9 cellular contexts compared by ENCODE assay signal in the genomic region with DNA sequence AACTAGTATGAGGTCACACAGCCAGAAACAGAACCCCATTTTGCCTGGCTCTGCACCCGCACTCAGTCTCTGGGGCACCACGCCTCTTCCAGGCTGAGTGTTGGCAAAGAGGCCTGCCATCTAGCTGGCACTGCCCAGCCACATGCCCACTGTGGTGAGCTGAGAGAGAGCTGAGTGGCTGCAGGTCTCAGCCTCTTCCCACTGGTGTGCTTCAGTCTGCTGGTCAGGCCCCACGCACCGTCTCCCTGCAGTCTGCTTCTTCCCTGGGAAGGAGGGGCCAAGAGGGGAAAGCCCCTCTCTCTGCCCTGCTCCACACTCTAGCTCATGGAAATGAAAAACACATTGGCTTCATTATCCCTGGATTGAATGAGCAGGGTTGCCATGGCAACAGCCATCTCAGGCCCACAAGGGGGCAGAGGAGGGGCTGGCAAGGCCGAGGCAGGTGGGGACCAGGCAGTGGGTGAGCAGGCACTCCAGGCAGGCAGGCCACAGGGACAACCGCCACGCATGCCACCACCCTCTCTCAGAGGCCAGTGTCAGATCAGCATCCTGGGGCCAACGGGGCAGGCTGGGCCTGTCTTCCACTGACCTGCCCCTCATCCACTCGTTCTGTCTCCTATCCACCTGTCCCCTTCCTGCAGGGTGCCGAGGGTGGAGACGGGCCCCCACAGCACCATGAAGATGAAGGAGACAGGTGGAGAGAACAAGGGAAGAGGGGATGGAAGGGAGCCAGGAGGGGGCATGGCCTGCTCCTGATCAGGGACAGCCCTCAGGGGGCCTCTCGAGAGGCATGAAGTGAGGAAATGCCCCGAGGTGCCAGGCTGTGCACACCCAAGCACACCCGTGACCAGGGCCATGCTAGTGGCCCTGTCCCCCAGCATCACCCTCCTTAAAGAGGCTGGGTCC.
DNase-seq lines count a peak whose midpoint lies in the region; ATAC-seq, FAIRE-seq and TF ChIP-seq lines count a peak whose summit lies in the region.
"Had no signal": no experiment of that assay in that cellular context is flagged by ENCODE, and none has a peak within 500 bp of the region (broad histone marks: within the 10 kb centered on the region; RNA-seq: fewer than 3 reads in every experiment).

No MANE protein-coding gene starts in this region.

- no peak for TF ChIP-seq RAD21 in GM12878 (IDR thresholded peaks at IDR 0.05; ENCODE audit: insufficient read depth, low read depth, low read length)

- in situ Hi-C loops in GM12878 (cut with MboI): no loop called here

- H2AFZ ChIP-seq in GM12878 (ENCODE audit: control insufficient read depth, low read depth, low read length): no peak overlapping the region

- CTCF ChIA-PET in GM12878 (lab: Yijun Ruan, JAX): interaction anchor here (0.7 kb wide), 1 partner anchor 81 kb away, joined by 3 read pairs; no protein-coding TSS in a partner anchor

- no peak overlapping the region for H3K4me3 Mint-ChIP-seq in naive thymus-derived CD8-positive, alpha-beta T cell

- TF ChIP-seq EP300 in GM12878 (IDR thresholded peaks at IDR 0.05; ENCODE audit: borderline replicate concordance in 1 of 2, control insufficient read depth in 1 of 2, low read depth in 2 of 2, low read length in 2 of 2): no peak

- ATAC-seq in GM12878 (no peak), GM19035 (IDR thresholded peaks at IDR 0.05; ENCODE audit: unreplicated experiment) (no peak)
- ATAC-seq in naive thymus-derived CD8-positive, alpha-beta T cell: no peak

- H3K27me3 Mint-ChIP-seq in naive thymus-derived CD8-positive, alpha-beta T cell: no peaks in the 10 kb centered on the region

- TF ChIP-seq POLR2A in GM12878 (IDR thresholded peaks at IDR 0.05; ENCODE audit: low read depth, low read length): no peak

- no peaks in the 10 kb centered on the region for H3K27me3 ChIP-seq in GM12878 (replicated peaks in 1 of 2; ENCODE audit: control insufficient read depth in 2 of 2, insufficient read depth in 2 of 2, low read length in 1 of 2)

- SMC1A ChIA-PET in GM12878 (lab: Charles Lee; ENCODE audit: uncharacterized antibody, unreplicated experiment): no interaction called here

- intact Hi-C loops in GM12878 (cut with micrococcal nuclease; ENCODE audit: unreplicated experiment): loop anchor here (5.0 kb wide), 1 partner anchor 112 kb away; a partner anchor contains a TSS

- no peaks in the 10 kb centered on the region for H3K9me3 Mint-ChIP-seq in naive thymus-derived CD8-positive, alpha-beta T cell

- peaks cover 0 to 17% (median 2%) of the 10 kb centered on the region in 4 donors for H3K4me1 Mint-ChIP-seq in naive thymus-derived CD8-positive, alpha-beta T cell

- no TSS peak for BruUV-seq in GM12878 (replicated peaks; lab: Mats Ljungman, UMichigan)

- no peaks in the 10 kb centered on the region for H3K79me2 ChIP-seq in GM12878 (ENCODE audit: control insufficient read depth, insufficient read depth, low read length)

- WGBS in GM12878 (ENCODE audit: insufficient coverage, insufficient replicate concordance, low lambda C conversion rate, missing lambda C conversion rate): 54% methylated on average over 14 of the region's 14 CpGs
- 80 to 84% methylated on average over 10 to 11 of the region's 14 CpGs for WGBS in mesodermal cell (ENCODE audit: insufficient coverage in 2 of 2), 2 experiments

- H3K9me3 ChIP-seq in GM12878 (replicated peaks; ENCODE audit: control insufficient read depth, insufficient read depth, low read length): no peaks in the 10 kb centered on the region
- no peaks in the 10 kb centered on the region for H3K9me3 ChIP-seq in mesodermal cell (ENCODE audit: control insufficient read depth, low read length)

- DNase-seq in AG10803 (ENCODE audit: low read depth): no peak
- DNase-seq in NAMALWA (ENCODE audit: low spot score): peak; percentile 26
- no peak for DNase-seq in GM12878 (ENCODE audit: low read depth, low spot score)
- no peak for DNase-seq in activated naive CD4-positive, alpha-beta T cell (lab: John Stamatoyannopoulos, UW)
- no peak for DNase-seq in naive thymus-derived CD8-positive, alpha-beta T cell
- no peak for DNase-seq in 8988T

- H3K9ac ChIP-seq in GM12878 (ENCODE audit: control insufficient read depth, insufficient read depth, low read length): no peak overlapping the region

- no peaks in the 10 kb centered on the region for H4K20me1 ChIP-seq in GM12878 (ENCODE audit: control insufficient read depth, insufficient read depth)

- H3K27ac ChIP-seq in GM12878 (ENCODE audit: control insufficient read depth, insufficient read depth): no peak overlapping the region
- H3K27ac ChIP-seq in mesodermal cell (ENCODE audit: low read depth, low read length, severe bottlenecking): peak overlapping the region; percentile 91
- H3K27ac ChIP-seq: epithelial cell of prostate had no signal

- no peaks in the 10 kb centered on the region for H3K36me3 Mint-ChIP-seq in naive thymus-derived CD8-positive, alpha-beta T cell

- H3K36me3 ChIP-seq in GM12878 (ENCODE audit: control insufficient read depth in 2 of 2, insufficient read depth in 2 of 2, low read length in 1 of 2) (no peaks in the 10 kb centered on the region), mesodermal cell (ENCODE audit: control insufficient read depth, insufficient read depth, low read length) (peaks cover 38% of the 10 kb centered on the region)

- RAD21 ChIA-PET in GM12878 (lab: Charles Lee; ENCODE audit: unreplicated experiment): no interaction called here

- H3K4me3 ChIP-seq in AG10803 (ENCODE audit: low read length) (no peak overlapping the region), GM12878 (no peak overlapping the region), mesodermal cell (ENCODE audit: extremely low read depth, insufficient read depth, low read length, poor library complexity, severe bottlenecking) (no peak overlapping the region)

- no peak overlapping the region for H3K4me2 ChIP-seq in GM12878 (ENCODE audit: control insufficient read depth, insufficient read depth)

- no peak for FAIRE-seq in GM12878 (lab: Jason Lieb, UNC)

- no peak overlapping the region for H3K27ac Mint-ChIP-seq in naive thymus-derived CD8-positive, alpha-beta T cell

- H3K4me1 ChIP-seq in GM12878 (ENCODE audit: control insufficient read depth, insufficient read depth, low read length) (peaks cover 8% of the 10 kb centered on the region), mesodermal cell (ENCODE audit: control insufficient read depth, insufficient read depth, low read length, poor library complexity, severe bottlenecking) (peaks cover 88% of the 10 kb centered on the region)

- POLR2A ChIA-PET in GM12878 (lab: Charles Lee): no interaction called here
- POLR2A ChIA-PET in naive thymus-derived CD8-positive, alpha-beta T cell (lab: Charles Lee): no interaction called here

- peak; percentile 19; the same call in 1 of the 2 replicates for TF ChIP-seq CTCF in AG10803 (conservative IDR thresholded peaks at IDR 0.05; ENCODE audit: low read length)
- TF ChIP-seq CTCF in GM12878 (IDR thresholded peaks at IDR 0.05 in 2 of 3, conservative IDR thresholded peaks at IDR 0.05 in 1 of 3; ENCODE audit: control insufficient read depth in 2 of 3, extremely low read depth in 1 of 3, insufficient read depth in 1 of 3, low read depth in 3 of 3, low read length in 3 of 3): no peak

TF ChIP-seq in GM12878, 131 proteins besides CTCF, POLR2A, EP300 and RAD21:
- TF ChIP-seq MYB (IDR thresholded peaks at IDR 0.05; ENCODE audit: borderline replicate concordance, low read depth, low read length) (no peak), BMI1 (IDR thresholded peaks at IDR 0.05; ENCODE audit: borderline replicate concordance) (peak; percentile 63; the same call in 1 of the 2 replicates), CEBPB (IDR thresholded peaks at IDR 0.05; ENCODE audit: borderline replicate concordance in 1 of 2, low read depth in 2 of 2, low read length in 2 of 2) (no peak), BRCA1 (IDR thresholded peaks at IDR 0.05; ENCODE audit: low read depth, low read length) (no peak)
- TF ChIP-seq, protein P1, sequence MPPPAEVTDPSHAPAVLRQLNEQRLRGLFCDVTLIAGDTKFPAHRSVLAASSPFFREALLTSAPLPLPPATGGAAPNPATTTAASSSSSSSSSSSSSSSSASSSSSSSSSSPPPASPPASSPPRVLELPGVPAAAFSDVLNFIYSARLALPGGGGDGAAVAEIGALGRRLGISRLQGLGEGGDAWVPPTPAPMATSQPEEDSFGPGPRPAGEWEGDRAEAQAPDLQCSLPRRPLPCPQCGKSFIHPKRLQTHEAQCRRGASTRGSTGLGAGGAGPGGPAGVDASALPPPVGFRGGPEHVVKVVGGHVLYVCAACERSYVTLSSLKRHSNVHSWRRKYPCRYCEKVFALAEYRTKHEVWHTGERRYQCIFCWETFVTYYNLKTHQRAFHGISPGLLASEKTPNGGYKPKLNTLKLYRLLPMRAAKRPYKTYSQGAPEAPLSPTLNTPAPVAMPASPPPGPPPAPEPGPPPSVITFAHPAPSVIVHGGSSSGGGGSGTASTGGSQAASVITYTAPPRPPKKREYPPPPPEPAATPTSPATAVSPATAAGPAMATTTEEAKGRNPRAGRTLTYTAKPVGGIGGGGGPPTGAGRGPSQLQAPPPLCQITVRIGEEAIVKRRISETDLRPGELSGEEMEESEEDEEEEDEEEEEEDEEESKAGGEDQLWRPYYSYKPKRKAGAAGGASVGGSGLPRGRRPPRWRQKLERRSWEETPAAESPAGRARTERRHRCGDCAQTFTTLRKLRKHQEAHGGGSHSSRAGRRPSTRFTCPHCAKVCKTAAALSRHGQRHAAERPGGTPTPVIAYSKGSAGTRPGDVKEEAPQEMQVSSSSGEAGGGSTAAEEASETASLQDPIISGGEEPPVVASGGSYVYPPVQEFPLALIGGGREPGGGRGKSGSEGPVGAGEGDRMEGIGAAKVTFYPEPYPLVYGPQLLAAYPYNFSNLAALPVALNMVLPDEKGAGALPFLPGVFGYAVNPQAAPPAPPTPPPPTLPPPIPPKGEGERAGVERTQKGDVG (CRISPR knock-in tag; IDR thresholded peaks at IDR 0.05): no peak
- TF ChIP-seq, protein P2, sequence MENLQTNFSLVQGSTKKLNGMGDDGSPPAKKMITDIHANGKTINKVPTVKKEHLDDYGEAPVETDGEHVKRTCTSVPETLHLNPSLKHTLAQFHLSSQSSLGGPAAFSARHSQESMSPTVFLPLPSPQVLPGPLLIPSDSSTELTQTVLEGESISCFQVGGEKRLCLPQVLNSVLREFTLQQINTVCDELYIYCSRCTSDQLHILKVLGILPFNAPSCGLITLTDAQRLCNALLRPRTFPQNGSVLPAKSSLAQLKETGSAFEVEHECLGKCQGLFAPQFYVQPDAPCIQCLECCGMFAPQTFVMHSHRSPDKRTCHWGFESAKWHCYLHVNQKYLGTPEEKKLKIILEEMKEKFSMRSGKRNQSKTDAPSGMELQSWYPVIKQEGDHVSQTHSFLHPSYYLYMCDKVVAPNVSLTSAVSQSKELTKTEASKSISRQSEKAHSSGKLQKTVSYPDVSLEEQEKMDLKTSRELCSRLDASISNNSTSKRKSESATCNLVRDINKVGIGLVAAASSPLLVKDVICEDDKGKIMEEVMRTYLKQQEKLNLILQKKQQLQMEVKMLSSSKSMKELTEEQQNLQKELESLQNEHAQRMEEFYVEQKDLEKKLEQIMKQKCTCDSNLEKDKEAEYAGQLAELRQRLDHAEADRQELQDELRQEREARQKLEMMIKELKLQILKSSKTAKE (IDR thresholded peaks at IDR 0.05; ENCODE audit: low read depth, poor library complexity, severe bottlenecking): no peak
